In genomic region chr21:45308211-45309068, GRCh38 we compare ENCODE assay signal across 9 cellular contexts. TPM values are rescaled to one million over a fixed set of nuclear protein-coding genes. Genes with fewer than 3 reads are reported as not detected.
DNase-seq lines count a peak whose midpoint lies in the region; ATAC-seq lines count a peak whose summit lies in the region.
"Had no signal": no experiment of that assay in that cellular context is flagged by ENCODE, and none has a peak within 500 bp of the region (broad histone marks: within the 10 kb centered on the region; RNA-seq: fewer than 3 reads in every experiment).

No MANE protein-coding gene starts in this region.

- H3K4me1 Mint-ChIP-seq in stimulated activated naive CD8-positive, alpha-beta T cell treated with anti-CD3 and anti-CD28 coated beads, Interleukin-15, amount 100 ng/mL, for 72 hours, result peaks cover 42% of the 10 kb centered on the region

- no peak for DNase-seq in stimulated activated naive CD8-positive, alpha-beta T cell treated with anti-CD3 and anti-CD28 coated beads, Interleukin-15, amount 100 ng/mL, for 72 hours
- DNase-seq in stimulated activated naive CD8-positive, alpha-beta T cell treated with anti-CD3 and anti-CD28 coated beads, Interleukin-15, Interleukin-2, amounts not matched to agents 100 U/mL and 50 U/mL, for 24 hours, result no peak
- DNase-seq in caudate nucleus (lab: John Stamatoyannopoulos, UW) (no peak), aorta (peak; percentile 42 to 75), iPS-NIHi11 (ENCODE audit: low spot score) (no peak)

- peak overlapping the region in 1 of 2 donors; percentile 51 for H3K4me3 Mint-ChIP-seq in stimulated activated naive CD8-positive, alpha-beta T cell treated with anti-CD3 and anti-CD28 coated beads, Interleukin-15, amount 100 ng/mL, for 72 hours

- H3K4me3 ChIP-seq in mucosa of rectum (ENCODE audit: low read length in 2 of 2), result no peak overlapping the region
- H3K4me3 ChIP-seq in aorta (ENCODE audit: low read length in 2 of 2), result no peak overlapping the region

- H3K9me3 ChIP-seq in mucosa of rectum (ENCODE audit: control insufficient read depth in 2 of 2, low read length in 2 of 2) (no peaks in the 10 kb centered on the region), aorta (ENCODE audit: control insufficient read depth, low read length) (no peaks in the 10 kb centered on the region)

- H3K9me3 Mint-ChIP-seq in stimulated activated naive CD8-positive, alpha-beta T cell treated with anti-CD3 and anti-CD28 coated beads, Interleukin-15, amount 100 ng/mL, for 72 hours, result no peaks in the 10 kb centered on the region
- H3K9me3 Mint-ChIP-seq: CD8-positive, alpha-beta memory T cell had no signal

- H3K27me3 Mint-ChIP-seq in stimulated activated naive CD8-positive, alpha-beta T cell treated with anti-CD3 and anti-CD28 coated beads, Interleukin-15, amount 100 ng/mL, for 72 hours, result no peaks in the 10 kb centered on the region

- intact Hi-C loops in aorta (cut with DNase I), result no loop called here

- H3K27me3 ChIP-seq in mucosa of rectum (ENCODE audit: control insufficient read depth in 2 of 2, insufficient read depth in 2 of 2, low read length in 2 of 2) (no peaks in the 10 kb centered on the region), aorta (ENCODE audit: control insufficient read depth in 1 of 2, insufficient read depth in 2 of 2, low read length in 1 of 2) (no peaks in the 10 kb centered on the region)

- H3K27ac Mint-ChIP-seq in stimulated activated naive CD8-positive, alpha-beta T cell treated with anti-CD3 and anti-CD28 coated beads, Interleukin-15, amount 100 ng/mL, for 72 hours, result peak overlapping the region in 1 of 2 donors; percentile 79

- H3K9ac ChIP-seq in mucosa of rectum (ENCODE audit: low read depth in 1 of 2, low read length in 2 of 2), result peak overlapping the region in 1 of 2 donors; percentile 15

- H3K4me1 ChIP-seq in mucosa of rectum (ENCODE audit: control insufficient read depth in 2 of 2, insufficient read depth in 2 of 2, low read length in 2 of 2) (peaks cover 11 to 15% of the 10 kb centered on the region in 2 donors), aorta (ENCODE audit: control insufficient read depth in 1 of 2, insufficient read depth in 2 of 2, low read length in 2 of 2) (no peaks in the 10 kb centered on the region)

- H3K27ac ChIP-seq in caudate nucleus (ENCODE audit: low read depth, low read length), result peak overlapping the region; percentile 59
- peak overlapping the region; percentile 62 to 67 for H3K27ac ChIP-seq in mucosa of rectum (ENCODE audit: low read depth in 2 of 2, low read length in 2 of 2)
- peak overlapping the region in 1 of 2 donors; percentile 1 for H3K27ac ChIP-seq in aorta (ENCODE audit: low read depth in 1 of 2, low read length in 2 of 2)

- no peaks in the 10 kb centered on the region for H3K36me3 ChIP-seq in mucosa of rectum (ENCODE audit: control insufficient read depth in 2 of 2, insufficient read depth in 2 of 2, low read length in 2 of 2)
- H3K36me3 ChIP-seq in aorta (ENCODE audit: control insufficient read depth in 1 of 2, insufficient read depth in 2 of 2, low read length in 1 of 2), result no peaks in the 10 kb centered on the region

- 82 to 85% methylated on average over 25 to 26 of the region's 26 CpGs for WGBS in aorta, 2 donors

- ATAC-seq in stimulated activated naive CD8-positive, alpha-beta T cell treated with anti-CD3 and anti-CD28 coated beads, Interleukin-15, amount 100 ng/mL, for 72 hours, result peak; percentile 43
- no peak for ATAC-seq in stimulated activated naive CD8-positive, alpha-beta T cell treated with anti-CD3 and anti-CD28 coated beads, Interleukin-15, Interleukin-2, amounts not matched to agents 100 U/mL and 50 U/mL, for 24 hours
- ATAC-seq in aorta (ENCODE audit: low FRiP score) (no peak), GM19395 (IDR thresholded peaks at IDR 0.05; ENCODE audit: unreplicated experiment) (no peak), GM18498 (IDR thresholded peaks at IDR 0.05; ENCODE audit: unreplicated experiment) (no peak)

RNA-seq across cellular contexts. Expression of gene POFUT2, which starts 20.7 kb away (rescaled TPM):
- 10 to 100 TPM; 35.8 to 52.2 TPM for total RNA-seq in aorta
- polyA plus RNA-seq in aorta, result 10 to 100 TPM; 12.6 to 49.1 TPM

Comparison
In these comparisons a context has a peak if more than half of its experiments do, and no peak if none do; other contexts are left out.
1. DNase-seq: peak in aorta (2 of 2); none in stimulated activated naive CD8-positive, alpha-beta T cell treated with anti-CD3 and anti-CD28 coated beads, Interleukin-15, amount 100 ng/mL, for 72 hours (0 of 2), stimulated activated naive CD8-positive, alpha-beta T cell treated with anti-CD3 and anti-CD28 coated beads, Interleukin-15, Interleukin-2, amounts not matched to agents 100 U/mL and 50 U/mL, for 24 hours (single experiment), caudate nucleus (0 of 61) and iPS-NIHi11 (single experiment).